In the genomic region with DNA sequence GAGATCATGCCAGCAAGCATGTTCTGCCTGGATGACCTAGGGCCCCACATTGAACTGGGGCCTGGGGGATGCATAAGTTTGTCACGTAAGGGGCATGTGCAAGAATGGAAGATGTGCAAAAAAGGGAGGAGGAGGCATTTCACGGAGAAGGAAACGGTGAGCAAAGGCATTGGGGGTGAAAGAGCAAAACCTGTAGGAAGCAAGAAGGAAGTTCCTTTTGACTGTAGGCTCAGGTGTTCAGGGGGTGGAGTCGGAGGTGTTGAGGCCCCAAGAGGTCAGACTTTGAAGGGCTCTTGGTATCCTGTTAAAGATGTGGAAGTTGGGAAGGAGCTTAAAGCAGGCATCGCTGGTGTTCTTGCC, we compare ENCODE assay signal across 9 cellular contexts. TPM values are rescaled to one million over a fixed set of nuclear protein-coding genes. Genes with fewer than 3 reads are reported as not detected.
DNase-seq lines count a peak whose midpoint lies in the region; ATAC-seq and TF ChIP-seq lines count a peak whose summit lies in the region.
"Had no signal": no experiment of that assay in that cellular context is flagged by ENCODE, and none has a peak within 500 bp of the region (broad histone marks: within the 10 kb centered on the region; RNA-seq: fewer than 3 reads in every experiment).

No MANE protein-coding gene starts in this region.

- peak overlapping the region; percentile 66 for H3K4me3 ChIP-seq in NB4 (ENCODE audit: low read depth, low read length)
- peak overlapping the region; percentile 77 to 80 for H3K4me3 ChIP-seq in neutrophil (ENCODE audit: low read depth in 1 of 2, low read length in 1 of 2)

- intact Hi-C loops in activated naive CD4-positive, alpha-beta T cell treated with anti-CD3 and anti-CD28 coated beads for 36 hours (cut with micrococcal nuclease): loop anchor here (1.0 to 5.0 kb wide), 9 partner anchors 16 to 943 kb away; a partner anchor contains a TSS

- no peak for DNase-seq in activated naive CD4-positive, alpha-beta T cell treated with anti-CD3 and anti-CD28 coated beads for 36 hours
- DNase-seq in activated naive CD4-positive, alpha-beta T cell (lab: John Stamatoyannopoulos, UW): no peak
- no peak for DNase-seq in NB4 (ENCODE audit: low read depth)
- no peak for DNase-seq in effector memory CD8-positive, alpha-beta T cell
- no peak for DNase-seq in ureter (ENCODE audit: low spot score)

- CTCF ChIA-PET in activated naive CD4-positive, alpha-beta T cell treated with anti-CD3 and anti-CD28 coated beads for 36 hours (lab: Charles Lee): interaction anchor here (1.1 to 1.8 kb wide), 3 partner anchors 11 to 35 kb away, joined by 3 to 5 read pairs (median 4); no protein-coding TSS in a partner anchor

- no peaks in the 10 kb centered on the region for H3K36me3 Mint-ChIP-seq in activated naive CD4-positive, alpha-beta T cell treated with anti-CD3 and anti-CD28 coated beads for 36 hours (ENCODE audit: low read depth)
- peaks cover 13% of the 10 kb centered on the region for H3K36me3 Mint-ChIP-seq in effector memory CD8-positive, alpha-beta T cell (ENCODE audit: insufficient read depth)

- H3K27me3 Mint-ChIP-seq in activated naive CD4-positive, alpha-beta T cell treated with anti-CD3 and anti-CD28 coated beads for 36 hours (ENCODE audit: low read depth): no peaks in the 10 kb centered on the region
- no peaks in the 10 kb centered on the region for H3K27me3 Mint-ChIP-seq in effector memory CD8-positive, alpha-beta T cell

- no peaks in the 10 kb centered on the region for H3K27me3 ChIP-seq in neutrophil

- TF ChIP-seq CTCF in NB4 (IDR thresholded peaks at IDR 0.05; ENCODE audit: low read depth, low read length) (no peak), neutrophil (IDR thresholded peaks at IDR 0.05) (no peak)

- ATAC-seq in effector memory CD8-positive, alpha-beta T cell (replicated peaks): no peak
- ATAC-seq in GM18519 (IDR thresholded peaks at IDR 0.05; ENCODE audit: low FRiP score, unreplicated experiment) (no peak), HG02610 (IDR thresholded peaks at IDR 0.05; ENCODE audit: unreplicated experiment) (no peak)

- peaks cover 27% of the 10 kb centered on the region for H3K4me1 Mint-ChIP-seq in activated naive CD4-positive, alpha-beta T cell treated with anti-CD3 and anti-CD28 coated beads for 36 hours (ENCODE audit: low read depth)
- peaks cover 31 to 42% of the 10 kb centered on the region in 2 donors for H3K4me1 Mint-ChIP-seq in effector memory CD8-positive, alpha-beta T cell (ENCODE audit: low read depth in 2 of 2)

- peaks cover 50 to 51% of the 10 kb centered on the region in 2 experiments for H3K4me1 ChIP-seq in neutrophil (ENCODE audit: control insufficient read depth in 1 of 2, insufficient read depth in 1 of 2, low read depth in 1 of 2, low read length in 1 of 2)

- peak overlapping the region; percentile 74 for H3K27ac Mint-ChIP-seq in activated naive CD4-positive, alpha-beta T cell treated with anti-CD3 and anti-CD28 coated beads for 36 hours
- peak overlapping the region; percentile 85 to 94 for H3K27ac Mint-ChIP-seq in effector memory CD8-positive, alpha-beta T cell

- H3K27ac ChIP-seq in neutrophil: peak overlapping the region; percentile 94

- peak overlapping the region; percentile 76 for H3K4me3 Mint-ChIP-seq in activated naive CD4-positive, alpha-beta T cell treated with anti-CD3 and anti-CD28 coated beads for 36 hours
- peak overlapping the region; percentile 78 to 90 for H3K4me3 Mint-ChIP-seq in effector memory CD8-positive, alpha-beta T cell

- no peaks in the 10 kb centered on the region for H3K9me3 Mint-ChIP-seq in activated naive CD4-positive, alpha-beta T cell treated with anti-CD3 and anti-CD28 coated beads for 36 hours
- H3K9me3 Mint-ChIP-seq in effector memory CD8-positive, alpha-beta T cell: no peaks in the 10 kb centered on the region

- no peaks in the 10 kb centered on the region for H3K9me3 ChIP-seq in neutrophil

- H3K36me3 ChIP-seq in neutrophil: no peaks in the 10 kb centered on the region

- no peak for TF ChIP-seq POLR2A in NB4 (IDR thresholded peaks at IDR 0.05; ENCODE audit: extremely low read depth, insufficient read length)

RNA-seq across cellular contexts. Expression of a gene that starts 0.6 kb away (rescaled TPM):
- total RNA-seq in activated naive CD4-positive, alpha-beta T cell treated with anti-CD3 and anti-CD28 coated beads for 36 hours: 1 to 10 TPM; 5.4 to 7.8 TPM
- 228 TPM for total RNA-seq in ureter

RNA-seq across cellular contexts. Expression of a gene that starts 37.3 kb away (rescaled TPM):
- total RNA-seq in activated naive CD4-positive, alpha-beta T cell treated with anti-CD3 and anti-CD28 coated beads for 36 hours: not detected
- 9.6 TPM for total RNA-seq in ureter
- total RNA-seq: glomerular endothelial cell had no signal

Comparison
In these comparisons a context has a peak if more than half of its experiments do, and no peak if none do; other contexts are left out.
1. RNA of a gene that starts 0.6 kb away (total RNA-seq): 228 TPM in ureter (single experiment); 5.4 to 7.8 TPM in activated naive CD4-positive, alpha-beta T cell treated with anti-CD3 and anti-CD28 coated beads for 36 hours; every median in the first group is over 10 times any median in the second.
2. RNA of a gene that starts 37.3 kb away (total RNA-seq): 9.6 TPM in ureter (single experiment); not detected in activated naive CD4-positive, alpha-beta T cell treated with anti-CD3 and anti-CD28 coated beads for 36 hours; every median in the first group is over 10 times any median in the second.